In genomic region chr4:3529363-3529762, GRCh38 we compare ENCODE assay signal across 14 cellular contexts. TPM values are rescaled to one million over a fixed set of nuclear protein-coding genes. Genes with fewer than 3 reads are reported as not detected.
DNase-seq lines count a peak whose midpoint lies in the region; ATAC-seq, FAIRE-seq and TF ChIP-seq lines count a peak whose summit lies in the region.
"Had no signal": no experiment of that assay in that cellular context is flagged by ENCODE, and none has a peak within 500 bp of the region (broad histone marks: within the 10 kb centered on the region; RNA-seq: fewer than 3 reads in every experiment).

No MANE protein-coding gene starts in this region.

- CTCF ChIA-PET in activated CD8-positive, alpha-beta memory T cell treated with anti-CD3 and anti-CD28 coated beads, Interleukin-2, amount 10 ng/mL, durations not matched to agents 7 days and 5 days (lab: Charles Lee) = no interaction called here

- H3K36me3 ChIP-seq in sigmoid colon (peaks cover 0 to 15% (median 6%) of the 10 kb centered on the region in 4 donors), suprapubic skin (peaks cover 18% of the 10 kb centered on the region)
- H3K36me3 ChIP-seq: MG63 had no signal

- 85 to 90% methylated on average over 12 of the region's 12 CpGs for WGBS in sigmoid colon, 2 donors
- 84% methylated on average over 12 of the region's 12 CpGs for WGBS in suprapubic skin

- H3K4me3 ChIP-seq in sigmoid colon = no peak overlapping the region
- H3K4me3 ChIP-seq in suprapubic skin = no peak overlapping the region
- H3K4me3 ChIP-seq: MG63 had no signal

- H3K4me1 Mint-ChIP-seq in activated CD8-positive, alpha-beta memory T cell treated with anti-CD3 and anti-CD28 coated beads, Interleukin-2, amount 10 ng/mL, durations not matched to agents 7 days and 5 days = peaks cover 27% of the 10 kb centered on the region

- H3K4me1 ChIP-seq in sigmoid colon (peaks cover 0 to 35% (median 29%) of the 10 kb centered on the region in 4 donors), suprapubic skin (peaks cover 31% of the 10 kb centered on the region)

- no peak overlapping the region for H3K27ac ChIP-seq in sigmoid colon
- no peak overlapping the region for H3K27ac ChIP-seq in suprapubic skin

- TF ChIP-seq EP300 in sigmoid colon (IDR thresholded peaks at IDR 0.05) = no peak
- TF ChIP-seq EP300 in suprapubic skin (IDR thresholded peaks at IDR 0.05) = no peak

- H3K4me3 Mint-ChIP-seq in activated CD8-positive, alpha-beta memory T cell treated with anti-CD3 and anti-CD28 coated beads, Interleukin-2, amount 10 ng/mL, durations not matched to agents 7 days and 5 days = no peak overlapping the region

- no peak for ATAC-seq in Right ventricle myocardium superior (ENCODE audit: poor library complexity)
- no peak for ATAC-seq in activated CD8-positive, alpha-beta memory T cell treated with anti-CD3 and anti-CD28 coated beads, Interleukin-2, amount 10 ng/mL, durations not matched to agents 7 days and 5 days
- no peak for ATAC-seq in GM18505 (IDR thresholded peaks at IDR 0.05; ENCODE audit: unreplicated experiment)
- ATAC-seq: activated naive CD4-positive, alpha-beta T cell treated with anti-CD3 and anti-CD28 coated beads, Interleukin-2, amount 50 U/mL, for 72 hours had no signal

- H3K36me3 Mint-ChIP-seq in activated CD8-positive, alpha-beta memory T cell treated with anti-CD3 and anti-CD28 coated beads, Interleukin-2, amount 10 ng/mL, durations not matched to agents 7 days and 5 days = no peaks in the 10 kb centered on the region

- TF ChIP-seq POLR2A in sigmoid colon (IDR thresholded peaks at IDR 0.05) (no peak), GM18505 (IDR thresholded peaks at IDR 0.05; ENCODE audit: borderline replicate concordance, extremely low read depth, insufficient read depth, insufficient read length) (no peak), suprapubic skin (IDR thresholded peaks at IDR 0.05) (no peak)

- no peak for TF ChIP-seq CTCF in sigmoid colon (IDR thresholded peaks at IDR 0.05)
- no peak for TF ChIP-seq CTCF in suprapubic skin (IDR thresholded peaks at IDR 0.05)

- H3K27me3 Mint-ChIP-seq in activated CD8-positive, alpha-beta memory T cell treated with anti-CD3 and anti-CD28 coated beads, Interleukin-2, amount 10 ng/mL, durations not matched to agents 7 days and 5 days = peaks cover 5% of the 10 kb centered on the region

- no peak for DNase-seq in GM18507 (ENCODE audit: extremely low spot score, insufficient read length, low read depth)
- DNase-seq in RPMI8226 = peak; percentile 3
- DNase-seq in Right ventricle myocardium superior = peak; percentile 77
- peak; percentile 67 for DNase-seq in sigmoid colon
- DNase-seq in activated CD8-positive, alpha-beta memory T cell treated with anti-CD3 and anti-CD28 coated beads, Interleukin-2, amount 10 ng/mL, durations not matched to agents 7 days and 5 days = no peak
- no peak for DNase-seq in GOT3 (lab: John Stamatoyannopoulos, UW)
- DNase-seq in suprapubic skin (ENCODE audit: low spot score in 2 of 2) = no peak
- DNase-seq: COR-L47; effector CD4-positive, alpha-beta T cell; MG63; NCI-H510A had no signal

- H3K27me3 ChIP-seq in sigmoid colon (no peaks in the 10 kb centered on the region), suprapubic skin (no peaks in the 10 kb centered on the region)
- H3K27me3 ChIP-seq: MG63 had no signal

- no peak overlapping the region for H3K27ac Mint-ChIP-seq in activated CD8-positive, alpha-beta memory T cell treated with anti-CD3 and anti-CD28 coated beads, Interleukin-2, amount 10 ng/mL, durations not matched to agents 7 days and 5 days

- H3K9me3 Mint-ChIP-seq in activated CD8-positive, alpha-beta memory T cell treated with anti-CD3 and anti-CD28 coated beads, Interleukin-2, amount 10 ng/mL, durations not matched to agents 7 days and 5 days (ENCODE audit: low read depth) = no peaks in the 10 kb centered on the region
- H3K9me3 Mint-ChIP-seq: activated naive CD4-positive, alpha-beta T cell treated with anti-CD3 and anti-CD28 coated beads, Interleukin-2, amount 50 U/mL, for 72 hours had no signal

- H3K9me3 ChIP-seq in sigmoid colon (no peaks in the 10 kb centered on the region), suprapubic skin (no peaks in the 10 kb centered on the region)
- H3K9me3 ChIP-seq: MG63 had no signal

- intact Hi-C loops in Right ventricle myocardium superior (cut with DNase I) = no loop called here
- intact Hi-C loops in sigmoid colon (cut with DNase I) = no loop called here

- FAIRE-seq in GM18507 (lab: Jason Lieb, UNC) = peak; percentile 50
- FAIRE-seq: urothelium cell line had no signal

RNA-seq across cellular contexts. Expression of gene LRPAP1, which starts 2.9 kb away (rescaled TPM):
- total RNA-seq in Right ventricle myocardium superior (280 TPM), sigmoid colon (100 to 1,000 TPM in 2 of 4 donors, 10 to 100 TPM in 2; 85.3 to 127 (median 99.6) TPM), suprapubic skin (100 to 1,000 TPM in 2 of 4 donors, 10 to 100 TPM in 2; 88.8 to 114 (median 95.5) TPM)
- polyA plus RNA-seq in sigmoid colon = 100 to 1,000 TPM in 1 of 3 donors, 10 to 100 TPM in 2; 25.2 to 123 (median 44.2) TPM
- total RNA-seq in activated CD8-positive, alpha-beta memory T cell treated with anti-CD3 and anti-CD28 coated beads, Interleukin-2, amount 10 ng/mL, durations not matched to agents 7 days and 5 days = 10 to 100 TPM; 77.2 to 87.6 TPM

Comparison
In these comparisons a context has a peak if more than half of its experiments do, and no peak if none do; other contexts are left out.
1. DNase-seq: peak in RPMI8226 (single experiment), Right ventricle myocardium superior (single experiment) and sigmoid colon (single experiment); none in GM18507 (single experiment), activated CD8-positive, alpha-beta memory T cell treated with anti-CD3 and anti-CD28 coated beads, Interleukin-2, amount 10 ng/mL, durations not matched to agents 7 days and 5 days (single experiment), GOT3 (single experiment) and suprapubic skin (0 of 2).